Comparison of ENCODE assay signal across 18 cellular contexts in genomic region chr5:155332618-155333017, GRCh38.
DNase-seq lines count a peak whose midpoint lies in the region; ATAC-seq and TF ChIP-seq lines count a peak whose summit lies in the region.
"Had no signal": no experiment of that assay in that cellular context is flagged by ENCODE, and none has a peak within 500 bp of the region (broad histone marks: within the 10 kb centered on the region; RNA-seq: fewer than 3 reads in every experiment).

No MANE protein-coding gene starts in this region.

- DNase-seq in left ventricle myocardium superior (no peak), HFFc6 (no peak), T1000 (lab: John Stamatoyannopoulos, UW) (no peak), ACHN (no peak)
- DNase-seq in stimulated activated CD4-positive, alpha-beta T cell treated with anti-CD3 and anti-CD28 coated beads, Interleukin-1b, Interleukin-23, amount 100 ng/mL, for 48 hours: no peak
- DNase-seq: activated CD4-positive, alpha-beta T cell treated with anti-CD3 and anti-CD28 coated beads, Interleukin-2, amount 10 ng/mL, durations not matched to agents 7 days and 5 days; colonic mucosa; left lung; natural killer cell; NCI-H1105 treated with DMSO at 0.1 percent for 48 hours; PC-9; T-helper 1 cell had no signal

- no peaks in the 10 kb centered on the region for H3K4me1 Mint-ChIP-seq in HFFc6 (ENCODE audit: low read depth)
- H3K4me1 Mint-ChIP-seq: activated CD4-positive, alpha-beta T cell treated with anti-CD3 and anti-CD28 coated beads, Interleukin-2, amount 10 ng/mL, durations not matched to agents 7 days and 5 days; activated T-helper 17 cell treated with anti-CD3 and anti-CD28 coated beads, Interleukin-2, amount 50 U/mL, for 72 hours; B cell; natural killer cell had no signal

- no peaks in the 10 kb centered on the region for H3K36me3 Mint-ChIP-seq in HFFc6 (ENCODE audit: low read depth)

- H3K4me3 Mint-ChIP-seq in HFFc6: no peak overlapping the region
- H3K4me3 Mint-ChIP-seq: activated CD4-positive, alpha-beta T cell treated with anti-CD3 and anti-CD28 coated beads, Interleukin-2, amount 10 ng/mL, durations not matched to agents 7 days and 5 days; activated T-helper 17 cell treated with anti-CD3 and anti-CD28 coated beads, Interleukin-2, amount 50 U/mL, for 72 hours; B cell; natural killer cell had no signal

- TF ChIP-seq CTCF in HFFc6 (IDR thresholded peaks at IDR 0.05): no peak

- in situ Hi-C loops in ACHN (cut with HindIII; ENCODE audit: low pct_ligation_motif_present, low pct_unique_long_range_greater_than_20kb, low sequenced_read_pairs): no loop called here

- ATAC-seq in GM18511 (IDR thresholded peaks at IDR 0.05; ENCODE audit: unreplicated experiment) (peak; percentile 79), GM21447 (IDR thresholded peaks at IDR 0.05; ENCODE audit: unreplicated experiment) (peak; percentile 68), HG03097 (IDR thresholded peaks at IDR 0.05; ENCODE audit: low FRiP score, unreplicated experiment) (peak; percentile 88), left ventricle myocardium superior (peak; percentile 74)
- ATAC-seq: activated T-helper 17 cell treated with anti-CD3 and anti-CD28 coated beads, Interleukin-2, amount 50 U/mL, for 72 hours; HepG2; left lung; natural killer cell had no signal

- intact Hi-C loops in left ventricle myocardium superior (cut with micrococcal nuclease): no loop called here

- peaks cover 52% of the 10 kb centered on the region for H3K9me3 Mint-ChIP-seq in HFFc6

- H3K27me3 Mint-ChIP-seq in HFFc6 (ENCODE audit: insufficient read depth): no peaks in the 10 kb centered on the region
- H3K27me3 Mint-ChIP-seq: activated CD4-positive, alpha-beta T cell treated with anti-CD3 and anti-CD28 coated beads, Interleukin-2, amount 10 ng/mL, durations not matched to agents 7 days and 5 days; B cell had no signal

- no peak overlapping the region for H3K27ac Mint-ChIP-seq in HFFc6
- H3K27ac Mint-ChIP-seq: activated CD4-positive, alpha-beta T cell treated with anti-CD3 and anti-CD28 coated beads, Interleukin-2, amount 10 ng/mL, durations not matched to agents 7 days and 5 days; activated T-helper 17 cell treated with anti-CD3 and anti-CD28 coated beads, Interleukin-2, amount 50 U/mL, for 72 hours; B cell; natural killer cell had no signal
